Comparison of ENCODE assay signal across 3 cellular contexts in the genomic region with DNA sequence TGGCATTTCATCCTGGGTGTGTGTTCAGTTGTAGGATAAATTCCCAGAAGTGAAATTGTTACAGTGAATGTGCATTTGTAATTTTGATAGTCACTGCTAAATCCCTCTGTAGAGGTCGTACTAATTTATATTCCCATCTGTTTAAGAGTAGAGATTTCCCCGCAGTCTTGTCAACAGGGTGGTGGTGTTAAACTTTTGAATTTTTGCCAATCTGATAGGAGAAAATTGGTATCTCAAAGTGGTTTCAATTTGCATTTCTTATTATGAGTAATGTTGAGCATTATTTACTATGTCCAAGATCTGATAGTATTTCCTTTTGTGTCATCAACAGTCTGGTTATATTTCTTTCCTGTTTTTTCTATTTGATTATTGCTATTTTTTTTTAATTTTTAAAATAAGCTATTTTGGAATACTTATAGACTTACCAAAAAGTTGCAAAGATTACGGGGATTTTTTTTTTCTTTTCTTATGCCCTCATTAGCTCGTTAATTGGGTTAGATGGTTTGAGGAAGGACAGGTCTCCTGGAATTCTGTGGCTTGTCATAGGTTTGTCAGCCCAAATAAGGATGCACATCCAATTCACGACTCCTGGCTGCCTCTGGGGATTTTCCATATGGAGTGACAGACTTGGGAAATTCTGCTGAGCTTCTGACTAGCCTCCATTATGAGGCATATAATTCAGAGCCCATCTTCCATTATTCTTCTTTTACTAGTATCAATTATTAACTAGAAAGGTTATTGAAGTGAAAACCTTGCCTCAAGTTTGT.
A peak's percentile ranks its signal among the peaks of the same experiment; 100 is the strongest.
TF ChIP-seq lines count a peak whose summit lies in the region.

No MANE protein-coding gene starts in this region.

TF ChIP-seq in HEK293, 187 proteins besides CTCF, POLR2A, EP300 and RAD21:
- TF ChIP-seq, protein P1, sequence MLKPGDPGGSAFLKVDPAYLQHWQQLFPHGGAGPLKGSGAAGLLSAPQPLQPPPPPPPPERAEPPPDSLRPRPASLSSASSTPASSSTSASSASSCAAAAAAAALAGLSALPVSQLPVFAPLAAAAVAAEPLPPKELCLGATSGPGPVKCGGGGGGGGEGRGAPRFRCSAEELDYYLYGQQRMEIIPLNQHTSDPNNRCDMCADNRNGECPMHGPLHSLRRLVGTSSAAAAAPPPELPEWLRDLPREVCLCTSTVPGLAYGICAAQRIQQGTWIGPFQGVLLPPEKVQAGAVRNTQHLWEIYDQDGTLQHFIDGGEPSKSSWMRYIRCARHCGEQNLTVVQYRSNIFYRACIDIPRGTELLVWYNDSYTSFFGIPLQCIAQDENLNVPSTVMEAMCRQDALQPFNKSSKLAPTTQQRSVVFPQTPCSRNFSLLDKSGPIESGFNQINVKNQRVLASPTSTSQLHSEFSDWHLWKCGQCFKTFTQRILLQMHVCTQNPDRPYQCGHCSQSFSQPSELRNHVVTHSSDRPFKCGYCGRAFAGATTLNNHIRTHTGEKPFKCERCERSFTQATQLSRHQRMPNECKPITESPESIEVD (tag by site-specific recombination; IDR thresholded peaks at IDR 0.05), result peak; percentile 11; the same call in 1 of the 2 replicates
- TF ChIP-seq ZNF433 (tag by site-specific recombination; IDR thresholded peaks at IDR 0.05; ENCODE audit: low read depth), result no peak
- no peak for TF ChIP-seq ZNF600 (tag by site-specific recombination; IDR thresholded peaks at IDR 0.05)
- TF ChIP-seq ZNF114 (tag by site-specific recombination; IDR thresholded peaks at IDR 0.05), result no peak
- no peak for TF ChIP-seq ZBTB10 (tag by site-specific recombination; IDR thresholded peaks at IDR 0.05)
- no peak for TF ChIP-seq GLI4 (tag by site-specific recombination; IDR thresholded peaks at IDR 0.05)

TF ChIP-seq in GM12878, 131 proteins besides CTCF, POLR2A, EP300 and RAD21 (continues in another document):
- no peak for TF ChIP-seq CUX1 (IDR thresholded peaks at IDR 0.05; ENCODE audit: insufficient replicate concordance, low read depth, low read length)
- peak; percentile 48 to 66 for TF ChIP-seq IKZF2 (IDR thresholded peaks at IDR 0.05)
- 0 out of 2 replicates have a peak, but pooled peaks have one; percentile 19 for TF ChIP-seq NFIC (IDR thresholded peaks at IDR 0.05; ENCODE audit: low read depth, low read length)
- TF ChIP-seq FOS (IDR thresholded peaks at IDR 0.05; ENCODE audit: borderline replicate concordance, extremely low read depth, insufficient read length), result no peak
- TF ChIP-seq ZBED1 (IDR thresholded peaks at IDR 0.05; ENCODE audit: borderline replicate concordance), result no peak
- TF ChIP-seq PML (IDR thresholded peaks at IDR 0.05; ENCODE audit: low read length), result no peak
- no peak for TF ChIP-seq IKZF1 (conservative IDR thresholded peaks at IDR 0.05)
- no peak for TF ChIP-seq CBFB (IDR thresholded peaks at IDR 0.05; ENCODE audit: low read depth)
- no peak for TF ChIP-seq CBX3 (IDR thresholded peaks at IDR 0.05; ENCODE audit: borderline replicate concordance, low read depth)
- TF ChIP-seq IRF4 (IDR thresholded peaks at IDR 0.05; ENCODE audit: low read depth, low read length), result peak; percentile 64; the same call in 1 of the 2 replicates
- TF ChIP-seq JUNB (IDR thresholded peaks at IDR 0.05), result peak; percentile 88
- TF ChIP-seq, protein P2, sequence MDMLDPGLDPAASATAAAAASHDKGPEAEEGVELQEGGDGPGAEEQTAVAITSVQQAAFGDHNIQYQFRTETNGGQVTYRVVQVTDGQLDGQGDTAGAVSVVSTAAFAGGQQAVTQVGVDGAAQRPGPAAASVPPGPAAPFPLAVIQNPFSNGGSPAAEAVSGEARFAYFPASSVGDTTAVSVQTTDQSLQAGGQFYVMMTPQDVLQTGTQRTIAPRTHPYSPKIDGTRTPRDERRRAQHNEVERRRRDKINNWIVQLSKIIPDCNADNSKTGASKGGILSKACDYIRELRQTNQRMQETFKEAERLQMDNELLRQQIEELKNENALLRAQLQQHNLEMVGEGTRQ (IDR thresholded peaks at IDR 0.05; ENCODE audit: borderline replicate concordance, low read depth, low read length), result no peak
- TF ChIP-seq MEF2B (IDR thresholded peaks at IDR 0.05; ENCODE audit: partially characterized antibody, poor library complexity, severe bottlenecking), result no peak
- TF ChIP-seq RFX5 (IDR thresholded peaks at IDR 0.05; ENCODE audit: low read depth, low read length), result no peak
- TF ChIP-seq SUPT20H (IDR thresholded peaks at IDR 0.05; ENCODE audit: borderline replicate concordance, control insufficient read depth, low read depth, low read length), result no peak
- TF ChIP-seq USF1 (IDR thresholded peaks at IDR 0.05; ENCODE audit: borderline replicate concordance, extremely low read length, insufficient read depth, low read depth, low read length), result no peak
- TF ChIP-seq CREB1 (IDR thresholded peaks at IDR 0.05; ENCODE audit: low read depth), result no peak
- no peak for TF ChIP-seq PAX8 (IDR thresholded peaks at IDR 0.05)
- no peak for TF ChIP-seq RBBP5 (conservative IDR thresholded peaks at IDR 0.05)
- TF ChIP-seq JUND (IDR thresholded peaks at IDR 0.05; ENCODE audit: low read depth, low read length), result peak; percentile 83

TF ChIP-seq in HepG2, 621 proteins besides CTCF, POLR2A, EP300 and RAD21 (continued from another document and continues in another):
- TF ChIP-seq EHMT2 (IDR thresholded peaks at IDR 0.05; ENCODE audit: borderline replicate concordance, low read depth, low read length) (no peak), ZBTB33 (CRISPR knock-in tag; IDR thresholded peaks at IDR 0.05) (no peak), HNRNPLL (IDR thresholded peaks at IDR 0.05; ENCODE audit: low read depth, low read length, poor library complexity, severe bottlenecking) (no peak), SMYD3 (CRISPR knock-in tag; IDR thresholded peaks at IDR 0.05) (no peak), BCL3 (CRISPR knock-in tag; IDR thresholded peaks at IDR 0.05) (no peak), ZNF333 (CRISPR knock-in tag; IDR thresholded peaks at IDR 0.05; ENCODE audit: borderline replicate concordance) (no peak)
- TF ChIP-seq, protein P3, sequence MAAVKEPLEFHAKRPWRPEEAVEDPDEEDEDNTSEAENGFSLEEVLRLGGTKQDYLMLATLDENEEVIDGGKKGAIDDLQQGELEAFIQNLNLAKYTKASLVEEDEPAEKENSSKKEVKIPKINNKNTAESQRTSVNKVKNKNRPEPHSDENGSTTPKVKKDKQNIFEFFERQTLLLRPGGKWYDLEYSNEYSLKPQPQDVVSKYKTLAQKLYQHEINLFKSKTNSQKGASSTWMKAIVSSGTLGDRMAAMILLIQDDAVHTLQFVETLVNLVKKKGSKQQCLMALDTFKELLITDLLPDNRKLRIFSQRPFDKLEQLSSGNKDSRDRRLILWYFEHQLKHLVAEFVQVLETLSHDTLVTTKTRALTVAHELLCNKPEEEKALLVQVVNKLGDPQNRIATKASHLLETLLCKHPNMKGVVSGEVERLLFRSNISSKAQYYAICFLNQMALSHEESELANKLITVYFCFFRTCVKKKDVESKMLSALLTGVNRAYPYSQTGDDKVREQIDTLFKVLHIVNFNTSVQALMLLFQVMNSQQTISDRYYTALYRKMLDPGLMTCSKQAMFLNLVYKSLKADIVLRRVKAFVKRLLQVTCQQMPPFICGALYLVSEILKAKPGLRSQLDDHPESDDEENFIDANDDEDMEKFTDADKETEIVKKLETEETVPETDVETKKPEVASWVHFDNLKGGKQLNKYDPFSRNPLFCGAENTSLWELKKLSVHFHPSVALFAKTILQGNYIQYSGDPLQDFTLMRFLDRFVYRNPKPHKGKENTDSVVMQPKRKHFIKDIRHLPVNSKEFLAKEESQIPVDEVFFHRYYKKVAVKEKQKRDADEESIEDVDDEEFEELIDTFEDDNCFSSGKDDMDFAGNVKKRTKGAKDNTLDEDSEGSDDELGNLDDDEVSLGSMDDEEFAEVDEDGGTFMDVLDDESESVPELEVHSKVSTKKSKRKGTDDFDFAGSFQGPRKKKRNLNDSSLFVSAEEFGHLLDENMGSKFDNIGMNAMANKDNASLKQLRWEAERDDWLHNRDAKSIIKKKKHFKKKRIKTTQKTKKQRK (IDR thresholded peaks at IDR 0.05; ENCODE audit: low read length), result no peak
- TF ChIP-seq, protein P4, sequence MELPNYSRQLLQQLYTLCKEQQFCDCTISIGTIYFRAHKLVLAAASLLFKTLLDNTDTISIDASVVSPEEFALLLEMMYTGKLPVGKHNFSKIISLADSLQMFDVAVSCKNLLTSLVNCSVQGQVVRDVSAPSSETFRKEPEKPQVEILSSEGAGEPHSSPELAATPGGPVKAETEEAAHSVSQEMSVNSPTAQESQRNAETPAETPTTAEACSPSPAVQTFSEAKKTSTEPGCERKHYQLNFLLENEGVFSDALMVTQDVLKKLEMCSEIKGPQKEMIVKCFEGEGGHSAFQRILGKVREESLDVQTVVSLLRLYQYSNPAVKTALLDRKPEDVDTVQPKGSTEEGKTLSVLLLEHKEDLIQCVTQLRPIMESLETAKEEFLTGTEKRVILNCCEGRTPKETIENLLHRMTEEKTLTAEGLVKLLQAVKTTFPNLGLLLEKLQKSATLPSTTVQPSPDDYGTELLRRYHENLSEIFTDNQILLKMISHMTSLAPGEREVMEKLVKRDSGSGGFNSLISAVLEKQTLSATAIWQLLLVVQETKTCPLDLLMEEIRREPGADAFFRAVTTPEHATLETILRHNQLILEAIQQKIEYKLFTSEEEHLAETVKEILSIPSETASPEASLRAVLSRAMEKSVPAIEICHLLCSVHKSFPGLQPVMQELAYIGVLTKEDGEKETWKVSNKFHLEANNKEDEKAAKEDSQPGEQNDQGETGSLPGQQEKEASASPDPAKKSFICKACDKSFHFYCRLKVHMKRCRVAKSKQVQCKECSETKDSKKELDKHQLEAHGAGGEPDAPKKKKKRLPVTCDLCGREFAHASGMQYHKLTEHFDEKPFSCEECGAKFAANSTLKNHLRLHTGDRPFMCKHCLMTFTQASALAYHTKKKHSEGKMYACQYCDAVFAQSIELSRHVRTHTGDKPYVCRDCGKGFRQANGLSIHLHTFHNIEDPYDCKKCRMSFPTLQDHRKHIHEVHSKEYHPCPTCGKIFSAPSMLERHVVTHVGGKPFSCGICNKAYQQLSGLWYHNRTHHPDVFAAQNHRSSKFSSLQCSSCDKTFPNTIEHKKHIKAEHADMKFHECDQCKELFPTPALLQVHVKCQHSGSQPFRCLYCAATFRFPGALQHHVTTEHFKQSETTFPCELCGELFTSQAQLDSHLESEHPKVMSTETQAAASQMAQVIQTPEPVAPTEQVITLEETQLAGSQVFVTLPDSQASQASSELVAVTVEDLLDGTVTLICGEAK (IDR thresholded peaks at IDR 0.05), result no peak
- TF ChIP-seq, protein P4 (CRISPR knock-in tag; IDR thresholded peaks at IDR 0.05), result no peak
- TF ChIP-seq, protein P5, sequence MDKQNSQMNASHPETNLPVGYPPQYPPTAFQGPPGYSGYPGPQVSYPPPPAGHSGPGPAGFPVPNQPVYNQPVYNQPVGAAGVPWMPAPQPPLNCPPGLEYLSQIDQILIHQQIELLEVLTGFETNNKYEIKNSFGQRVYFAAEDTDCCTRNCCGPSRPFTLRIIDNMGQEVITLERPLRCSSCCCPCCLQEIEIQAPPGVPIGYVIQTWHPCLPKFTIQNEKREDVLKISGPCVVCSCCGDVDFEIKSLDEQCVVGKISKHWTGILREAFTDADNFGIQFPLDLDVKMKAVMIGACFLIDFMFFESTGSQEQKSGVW (CRISPR knock-in tag; IDR thresholded peaks at IDR 0.05; ENCODE audit: borderline replicate concordance), result no peak
